Comparison of ENCODE assay signal across 1 cellular context in the genomic region with DNA sequence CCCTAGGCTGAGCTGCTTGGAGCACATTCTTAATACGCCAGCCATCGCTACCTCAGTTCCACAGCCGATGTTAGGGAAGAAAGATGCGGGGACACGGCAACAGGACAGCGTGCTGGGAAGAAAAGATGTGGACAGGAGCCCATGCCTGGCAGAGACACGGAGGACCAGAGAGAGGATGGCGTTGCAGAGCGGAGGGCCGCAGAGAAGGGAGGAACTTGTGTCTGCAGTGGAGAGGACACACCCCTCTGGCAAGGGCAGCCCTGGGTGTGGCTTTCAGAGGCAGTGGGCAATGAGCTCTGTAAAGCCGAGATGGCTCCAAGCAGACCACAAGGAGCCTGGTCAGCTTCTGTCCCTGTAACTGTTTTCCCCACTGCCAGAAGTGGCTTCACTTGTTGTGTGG. TPM values are rescaled to one million over a fixed set of nuclear protein-coding genes. Genes with fewer than 3 reads are reported as not detected.
"Had no signal": no experiment of that assay in that cellular context is flagged by ENCODE, and none has a peak within 500 bp of the region (broad histone marks: within the 10 kb centered on the region; RNA-seq: fewer than 3 reads in every experiment).

No MANE protein-coding gene starts in this region.

RNA-seq across cellular contexts. Expression of a gene that starts 4.2 kb away (rescaled TPM):
- total RNA-seq: activated CD4-positive, alpha-beta T cell treated with anti-CD3 and anti-CD28 coated beads, Interleukin-2, amount 10 ng/mL, durations not matched to agents 24 days and 14 days had no signal
